8 cellular contexts compared by ENCODE assay signal in genomic region chr1:208576425-208576824, GRCh38.
"Had no signal": no experiment of that assay in that cellular context is flagged by ENCODE, and none has a peak within 500 bp of the region (broad histone marks: within the 10 kb centered on the region; RNA-seq: fewer than 3 reads in every experiment).

No MANE protein-coding gene starts in this region.

- DNase-seq: GM23248, GOT3, H7, HFFc6, IMR-90 had no signal

- ATAC-seq: HCT116, K562 had no signal

- H3K27ac ChIP-seq: GM23248 had no signal

- H3K4me3 ChIP-seq: GM23248, HAP-1, K562 had no signal
